ENCODE assay signal across 28 cellular contexts in genomic region chr15:75360856-75361255, GRCh38. TPM values are rescaled to one million over a fixed set of nuclear protein-coding genes. Genes with fewer than 3 reads are reported as not detected.
DNase-seq lines count a peak whose midpoint lies in the region; ATAC-seq, FAIRE-seq and TF ChIP-seq lines count a peak whose summit lies in the region.
"Had no signal": no experiment of that assay in that cellular context is flagged by ENCODE, and none has a peak within 500 bp of the region (broad histone marks: within the 10 kb centered on the region; RNA-seq: fewer than 3 reads in every experiment).

No MANE protein-coding gene starts in this region.

- H3K4me3 Mint-ChIP-seq in activated CD8-positive, alpha-beta T cell treated with anti-CD3 and anti-CD28 coated beads, Interleukin-2, amount 10 ng/mL, durations not matched to agents 7 days and 5 days: no peak overlapping the region
- no peak overlapping the region for H3K4me3 Mint-ChIP-seq in activated CD8-positive, alpha-beta T cell treated with anti-CD3 and anti-CD28 coated beads for 36 hours
- no peak overlapping the region for H3K4me3 Mint-ChIP-seq in central memory CD8-positive, alpha-beta T cell
- peak overlapping the region; percentile 10 for H3K4me3 Mint-ChIP-seq in neural crest cell
- H3K4me3 Mint-ChIP-seq: B cell; CD8-positive, alpha-beta memory T cell had no signal

- H3K4me1 ChIP-seq in HEK293 (ENCODE audit: control insufficient read depth, insufficient read depth, low read length): no peaks in the 10 kb centered on the region

- DNase-seq in activated CD8-positive, alpha-beta T cell treated with anti-CD3 and anti-CD28 coated beads, Interleukin-2, amount 10 ng/mL, durations not matched to agents 7 days and 5 days: no peak
- DNase-seq in activated CD8-positive, alpha-beta T cell treated with anti-CD3 and anti-CD28 coated beads for 36 hours: no peak
- DNase-seq in central memory CD8-positive, alpha-beta T cell (ENCODE audit: low spot score in 2 of 2): no peak
- DNase-seq in neural crest cell (ENCODE audit: low read depth, low spot score) (no peak), urothelium cell line (ENCODE audit: low spot score) (no peak)
- DNase-seq: Calu3; CD8-positive, alpha-beta memory T cell; DMS79 treated with DMSO at 0.1 percent for 48 hours; GF-D8; HCEC 1CT; NCI-H1048; NCI-H1417; NCI-H1694 treated with DMSO at 0.1 percent for 48 hours; NCI-H2081; NCI-H2227 treated with DMSO at 0.1 percent for 48 hours; NCI-H526 treated with DMSO at 0.1 percent for 48 hours; SIG-M5 had no signal

- no peaks in the 10 kb centered on the region for H3K9me3 Mint-ChIP-seq in activated CD8-positive, alpha-beta T cell treated with anti-CD3 and anti-CD28 coated beads, Interleukin-2, amount 10 ng/mL, durations not matched to agents 7 days and 5 days (ENCODE audit: insufficient read depth)
- H3K9me3 Mint-ChIP-seq in activated CD8-positive, alpha-beta T cell treated with anti-CD3 and anti-CD28 coated beads for 36 hours: no peaks in the 10 kb centered on the region
- H3K9me3 Mint-ChIP-seq in central memory CD8-positive, alpha-beta T cell: no peaks in the 10 kb centered on the region
- H3K9me3 Mint-ChIP-seq in neural crest cell: no peaks in the 10 kb centered on the region
- H3K9me3 Mint-ChIP-seq: CD8-positive, alpha-beta memory T cell; IgD-negative memory B cell had no signal

- no peak for FAIRE-seq in urothelium cell line (lab: Jason Lieb, UNC)
- FAIRE-seq: GM12891, H1 had no signal

- no peak overlapping the region for H3K27ac ChIP-seq in HEK293 (ENCODE audit: extremely low read depth, low read depth, low read length)
- H3K27ac ChIP-seq: 22Rv1, C4-2B, HL-60 had no signal

- H3K4me1 Mint-ChIP-seq in activated CD8-positive, alpha-beta T cell treated with anti-CD3 and anti-CD28 coated beads, Interleukin-2, amount 10 ng/mL, durations not matched to agents 7 days and 5 days (ENCODE audit: low read depth): no peaks in the 10 kb centered on the region
- no peaks in the 10 kb centered on the region for H3K4me1 Mint-ChIP-seq in activated CD8-positive, alpha-beta T cell treated with anti-CD3 and anti-CD28 coated beads for 36 hours (ENCODE audit: low read depth)
- H3K4me1 Mint-ChIP-seq in central memory CD8-positive, alpha-beta T cell: peaks cover 13% of the 10 kb centered on the region
- H3K4me1 Mint-ChIP-seq in neural crest cell: no peaks in the 10 kb centered on the region
- H3K4me1 Mint-ChIP-seq: B cell had no signal

- no peak for TF ChIP-seq CTCF in activated CD8-positive, alpha-beta T cell treated with anti-CD3 and anti-CD28 coated beads for 36 hours (IDR thresholded peaks at IDR 0.05)
- TF ChIP-seq CTCF in HEK293 (tag by site-specific recombination; IDR thresholded peaks at IDR 0.05): no peak
- no peak for TF ChIP-seq CTCF in neural crest cell (conservative IDR thresholded peaks at IDR 0.05)

- H3K27me3 Mint-ChIP-seq in activated CD8-positive, alpha-beta T cell treated with anti-CD3 and anti-CD28 coated beads, Interleukin-2, amount 10 ng/mL, durations not matched to agents 7 days and 5 days (ENCODE audit: low read depth): no peaks in the 10 kb centered on the region
- H3K27me3 Mint-ChIP-seq in activated CD8-positive, alpha-beta T cell treated with anti-CD3 and anti-CD28 coated beads for 36 hours: no peaks in the 10 kb centered on the region
- H3K27me3 Mint-ChIP-seq in central memory CD8-positive, alpha-beta T cell: no peaks in the 10 kb centered on the region
- H3K27me3 Mint-ChIP-seq in neural crest cell (ENCODE audit: low read depth): no peaks in the 10 kb centered on the region
- H3K27me3 Mint-ChIP-seq: B cell; CD8-positive, alpha-beta memory T cell; IgD-negative memory B cell had no signal

- POLR2A ChIA-PET in activated CD8-positive, alpha-beta T cell treated with anti-CD3 and anti-CD28 coated beads, Interleukin-2, amount 10 ng/mL, durations not matched to agents 7 days and 5 days (lab: Charles Lee): no interaction called here
- POLR2A ChIA-PET in activated CD8-positive, alpha-beta T cell treated with anti-CD3 and anti-CD28 coated beads for 36 hours (lab: Charles Lee): interaction anchor here (1.9 to 2.5 kb wide), 2 partner anchors 11 to 13 kb away, joined by 7 to 9 read pairs; partner anchors contain the start of gene NEIL1
- POLR2A ChIA-PET in HEK293 (lab: Yijun Ruan, JAX): interaction anchor here (0.8 to 2.9 kb wide), 5 partner anchors 7 to 218 kb away, joined by 3 to 12 read pairs (median 4); partner anchors contain the start of genes MAN2C1, PTPN9 and SIN3A

- no peak for ATAC-seq in activated CD8-positive, alpha-beta T cell treated with anti-CD3 and anti-CD28 coated beads, Interleukin-2, amount 10 ng/mL, durations not matched to agents 7 days and 5 days
- no peak for ATAC-seq in activated CD8-positive, alpha-beta T cell treated with anti-CD3 and anti-CD28 coated beads for 36 hours
- no peak for ATAC-seq in central memory CD8-positive, alpha-beta T cell (replicated peaks; ENCODE audit: extremely low read depth, poor library complexity, severe bottlenecking)
- ATAC-seq in HG03196 (IDR thresholded peaks at IDR 0.05; ENCODE audit: unreplicated experiment): no peak
- ATAC-seq in GM21717 (IDR thresholded peaks at IDR 0.05; ENCODE audit: unreplicated experiment): no peak
- ATAC-seq: Panc1 had no signal

- H3K27ac Mint-ChIP-seq in activated CD8-positive, alpha-beta T cell treated with anti-CD3 and anti-CD28 coated beads, Interleukin-2, amount 10 ng/mL, durations not matched to agents 7 days and 5 days: peak overlapping the region; percentile 15
- H3K27ac Mint-ChIP-seq in activated CD8-positive, alpha-beta T cell treated with anti-CD3 and anti-CD28 coated beads for 36 hours: no peak overlapping the region
- H3K27ac Mint-ChIP-seq in central memory CD8-positive, alpha-beta T cell (ENCODE audit: low read depth): peak overlapping the region; percentile 23
- H3K27ac Mint-ChIP-seq in neural crest cell (ENCODE audit: unreplicated experiment): no peak overlapping the region
- H3K27ac Mint-ChIP-seq: B cell, IgD-negative memory B cell had no signal

- H3K4me3 ChIP-seq in HEK293 (ENCODE audit: low read depth, low read length): no peak overlapping the region

- peaks cover 18% of the 10 kb centered on the region for H3K36me3 Mint-ChIP-seq in activated CD8-positive, alpha-beta T cell treated with anti-CD3 and anti-CD28 coated beads, Interleukin-2, amount 10 ng/mL, durations not matched to agents 7 days and 5 days (ENCODE audit: low read depth)
- peaks cover 25% of the 10 kb centered on the region for H3K36me3 Mint-ChIP-seq in activated CD8-positive, alpha-beta T cell treated with anti-CD3 and anti-CD28 coated beads for 36 hours (ENCODE audit: low read depth)
- peaks cover 33% of the 10 kb centered on the region for H3K36me3 Mint-ChIP-seq in central memory CD8-positive, alpha-beta T cell (ENCODE audit: insufficient read depth)
- H3K36me3 Mint-ChIP-seq in neural crest cell (ENCODE audit: low read depth): no peaks in the 10 kb centered on the region

- intact Hi-C loops in activated CD8-positive, alpha-beta T cell treated with anti-CD3 and anti-CD28 coated beads for 36 hours (cut with micrococcal nuclease): loop anchor here (10.0 kb wide), 1 partner anchor 284 kb away; the partner anchor contains the start of genes IMP3 and SNX33

- no peaks in the 10 kb centered on the region for H3K9me3 ChIP-seq in HEK293 (ENCODE audit: control insufficient read depth, insufficient read depth, low read depth, low read length)

- CTCF ChIA-PET in activated CD8-positive, alpha-beta T cell treated with anti-CD3 and anti-CD28 coated beads, Interleukin-2, amount 10 ng/mL, durations not matched to agents 7 days and 5 days (lab: Charles Lee): no interaction called here
- CTCF ChIA-PET in activated CD8-positive, alpha-beta T cell treated with anti-CD3 and anti-CD28 coated beads for 36 hours (lab: Charles Lee): no interaction called here
- CTCF ChIA-PET in HEK293 (lab: Yijun Ruan, JAX): no interaction called here

- peaks cover 7 to 73% of the 10 kb centered on the region in 2 experiments; a peak in 2 of 3 replicates for H3K36me3 ChIP-seq in HEK293 (ENCODE audit: control insufficient read depth in 2 of 2, insufficient read depth in 1 of 2, low read length in 2 of 2)

TF ChIP-seq in HEK293, 187 proteins besides CTCF, POLR2A, EP300 and RAD21:
- TF ChIP-seq KLF7 (tag by site-specific recombination; IDR thresholded peaks at IDR 0.05; ENCODE audit: borderline replicate concordance) (no peak), ZNF311 (tag by site-specific recombination; IDR thresholded peaks at IDR 0.05; ENCODE audit: borderline replicate concordance) (no peak), ZNF777 (tag by site-specific recombination; IDR thresholded peaks at IDR 0.05; ENCODE audit: borderline replicate concordance) (no peak), ZNF391 (tag by site-specific recombination; IDR thresholded peaks at IDR 0.05; ENCODE audit: borderline replicate concordance, low read depth) (no peak), SP2 (tag by site-specific recombination; IDR thresholded peaks at IDR 0.05) (peak; percentile 19; the same call in 1 of the 2 replicates), ZNF629 (tag by site-specific recombination; IDR thresholded peaks at IDR 0.05) (no peak)
- TF ChIP-seq, protein P1, sequence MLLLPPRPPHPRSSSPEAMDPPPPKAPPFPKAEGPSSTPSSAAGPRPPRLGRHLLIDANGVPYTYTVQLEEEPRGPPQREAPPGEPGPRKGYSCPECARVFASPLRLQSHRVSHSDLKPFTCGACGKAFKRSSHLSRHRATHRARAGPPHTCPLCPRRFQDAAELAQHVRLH (tag by site-specific recombination; IDR thresholded peaks at IDR 0.05): no peak
TF ChIP-seq in HEK293: peak in this region for 1.

RNA-seq across cellular contexts. Expression of gene MAN2C1, which starts 7.6 kb away (rescaled TPM):
- total RNA-seq in activated CD8-positive, alpha-beta T cell treated with anti-CD3 and anti-CD28 coated beads, Interleukin-2, amount 10 ng/mL, durations not matched to agents 7 days and 5 days: 100 to 1,000 TPM; 123 to 131 TPM
- 100 to 1,000 TPM; 170 to 181 TPM for total RNA-seq in activated CD8-positive, alpha-beta T cell treated with anti-CD3 and anti-CD28 coated beads for 36 hours
- 209 and 222 TPM in 2 replicates for total RNA-seq in neural crest cell

RNA-seq across cellular contexts. Expression of gene NEIL1, which starts 14.0 kb away (rescaled TPM):
- total RNA-seq in activated CD8-positive, alpha-beta T cell treated with anti-CD3 and anti-CD28 coated beads, Interleukin-2, amount 10 ng/mL, durations not matched to agents 7 days and 5 days: 1 to 10 TPM; 2.8 to 3.2 TPM
- total RNA-seq in activated CD8-positive, alpha-beta T cell treated with anti-CD3 and anti-CD28 coated beads for 36 hours: 10 to 100 TPM; 11.6 to 11.7 TPM
- 18.4 and 20.4 TPM in 2 replicates for total RNA-seq in neural crest cell

RNA-seq across cellular contexts. Expression of gene COMMD4, which starts 25.0 kb away (rescaled TPM):
- total RNA-seq in activated CD8-positive, alpha-beta T cell treated with anti-CD3 and anti-CD28 coated beads, Interleukin-2, amount 10 ng/mL, durations not matched to agents 7 days and 5 days: 100 to 1,000 TPM; 101 to 103 TPM
- 10 to 100 TPM; 67.1 to 72.3 TPM for total RNA-seq in activated CD8-positive, alpha-beta T cell treated with anti-CD3 and anti-CD28 coated beads for 36 hours
- 156 and 161 TPM in 2 replicates for total RNA-seq in neural crest cell

Comparison
In these comparisons a context has a peak if more than half of its experiments do, and no peak if none do; other contexts are left out.
1. H3K27ac Mint-ChIP-seq: peak in activated CD8-positive, alpha-beta T cell treated with anti-CD3 and anti-CD28 coated beads, Interleukin-2, amount 10 ng/mL, durations not matched to agents 7 days and 5 days (single experiment) and central memory CD8-positive, alpha-beta T cell (single experiment); none in activated CD8-positive, alpha-beta T cell treated with anti-CD3 and anti-CD28 coated beads for 36 hours (single experiment) and neural crest cell (single experiment).